ENCODE assay signal across 27 cellular contexts in the genomic region with DNA sequence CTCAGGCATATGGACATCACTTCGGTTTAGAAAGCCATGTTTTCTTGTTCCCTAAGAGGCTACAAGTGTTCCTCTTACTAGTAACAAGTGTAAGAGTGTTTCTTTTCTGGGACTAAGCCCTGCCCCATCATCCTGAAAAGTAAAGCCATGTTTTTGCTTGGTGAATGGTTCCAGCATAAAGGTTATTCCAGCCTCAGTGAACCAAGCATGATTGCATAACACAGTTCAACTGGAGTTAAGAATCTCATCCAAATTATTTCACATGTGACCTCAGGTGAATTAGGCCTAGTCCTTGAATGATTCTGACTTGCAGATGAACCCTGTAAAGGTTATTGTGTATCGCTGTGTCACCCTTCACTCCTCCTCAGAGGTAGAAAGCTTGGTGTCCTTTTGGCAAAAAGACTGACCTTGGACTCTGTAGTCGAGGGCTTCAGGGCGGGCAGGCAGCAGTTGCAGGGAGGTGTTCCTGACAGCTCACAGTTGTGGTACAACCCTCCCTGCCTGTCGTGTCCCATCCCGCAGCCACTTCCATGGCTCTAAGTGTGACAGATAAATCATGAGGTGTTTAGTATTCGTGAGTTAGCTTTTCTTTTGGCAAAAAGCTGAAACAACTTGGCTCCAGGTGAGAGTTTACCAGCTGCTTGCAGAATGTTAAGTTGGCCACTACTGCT.
"Had no signal": no experiment of that assay in that cellular context is flagged by ENCODE, and none has a peak within 500 bp of the region (broad histone marks: within the 10 kb centered on the region; RNA-seq: fewer than 3 reads in every experiment).

No MANE protein-coding gene starts in this region.

- H3K4me1 Mint-ChIP-seq: immature natural killer cell; stimulated activated naive B cell treated with anti-CD40 and anti-IgM and Interleukin-4, amounts not matched to agents 10 μg/mL and 1 μg/mL and 100 μg/mL, for 72 hours had no signal

- H3K27ac Mint-ChIP-seq: activated naive CD8-positive, alpha-beta T cell; activated T-cell treated with anti-CD3 and anti-CD28 coated beads, Interleukin-2, amount 50 U/mL, for 72 hours; immature natural killer cell; stimulated activated naive B cell treated with anti-CD40 and anti-IgM and Interleukin-4, amounts not matched to agents 10 μg/mL and 1 μg/mL and 100 μg/mL, for 72 hours; T-helper 2 cell treated with Interferon-gamma antibody and Interleukin-4, amounts not matched to agents 5 μg/mL and 100 μg/mL, for 36 hours had no signal

- H3K27me3 ChIP-seq: body of pancreas, cardiac muscle cell, dorsolateral prefrontal cortex, gastroesophageal sphincter, pancreas, stomach, tibial artery, upper lobe of right lung had no signal

- ATAC-seq: activated T-cell treated with anti-CD3 and anti-CD28 coated beads, Interleukin-2, amount 50 U/mL, for 72 hours; body of pancreas; gastroesophageal sphincter; pancreas; stimulated activated naive B cell treated with anti-CD40 and anti-IgM and Interleukin-4, amounts not matched to agents 10 μg/mL and 1 μg/mL and 100 μg/mL, for 72 hours; upper lobe of right lung had no signal

- H3K4me1 ChIP-seq: body of pancreas, gastroesophageal sphincter, pancreas, prostate gland, stomach, tibial artery, upper lobe of right lung had no signal

- H3K9me3 Mint-ChIP-seq: activated T-cell treated with anti-CD3 and anti-CD28 coated beads, Interleukin-2, amount 50 U/mL, for 72 hours; nephron; stimulated activated naive B cell treated with anti-CD40 and anti-IgM and Interleukin-4, amounts not matched to agents 10 μg/mL and 1 μg/mL and 100 μg/mL, for 72 hours; T-helper 2 cell treated with Interferon-gamma antibody and Interleukin-4, amounts not matched to agents 5 μg/mL and 100 μg/mL, for 36 hours had no signal

- H3K27ac ChIP-seq: body of pancreas, cardiac muscle cell, coronary artery, dorsolateral prefrontal cortex, gastroesophageal sphincter, pancreas, prostate gland, stomach, tibial artery, upper lobe of right lung had no signal

- H3K27me3 Mint-ChIP-seq: activated naive CD8-positive, alpha-beta T cell had no signal

- H3K36me3 Mint-ChIP-seq: activated naive CD8-positive, alpha-beta T cell; immature natural killer cell; stimulated activated naive B cell treated with anti-CD40 and anti-IgM and Interleukin-4, amounts not matched to agents 10 μg/mL and 1 μg/mL and 100 μg/mL, for 72 hours had no signal

- FAIRE-seq: kidney, pancreas had no signal

- H3K36me3 ChIP-seq: cardiac muscle cell, gastroesophageal sphincter, pancreas, prostate gland, stomach, tibial artery, upper lobe of right lung had no signal

- H3K4me3 ChIP-seq: body of pancreas, cardiac muscle cell, coronary artery, dorsolateral prefrontal cortex, gastroesophageal sphincter, pancreas, prostate gland, stomach, tibial artery, upper lobe of right lung had no signal

- H3K4me3 Mint-ChIP-seq: activated naive CD8-positive, alpha-beta T cell; activated T-cell treated with anti-CD3 and anti-CD28 coated beads, Interleukin-2, amount 50 U/mL, for 72 hours; immature natural killer cell; stimulated activated naive B cell treated with anti-CD40 and anti-IgM and Interleukin-4, amounts not matched to agents 10 μg/mL and 1 μg/mL and 100 μg/mL, for 72 hours; T-helper 2 cell treated with Interferon-gamma antibody and Interleukin-4, amounts not matched to agents 5 μg/mL and 100 μg/mL, for 36 hours had no signal

- DNase-seq: activated CD4-positive, alpha-beta T cell treated with anti-CD3 and anti-CD28 coated beads for 4 hours; activated CD4-positive, alpha-beta T cell treated with anti-CD3 and anti-CD28 coated beads, Interleukin-2, amount 50 U/mL, for 4 hours; activated effector memory CD4-positive, alpha-beta T cell treated with Interleukin-2 at 50 U/mL for 16 hours; activated naive CD4-positive, alpha-beta T cell treated with Interleukin-2 at 50 U/mL for 16 hours; activated T-cell treated with anti-CD3 and anti-CD28 coated beads for 4 hours; activated T-cell treated with anti-CD3 and anti-CD28 coated beads, Interleukin-2, amount 50 U/mL, for 72 hours; aorta; body of pancreas; dorsolateral prefrontal cortex; effector memory CD4-positive, alpha-beta T cell; erythroblast; immature natural killer cell; kidney; mammary epithelial cell; pancreas; stimulated activated naive B cell treated with anti-CD40 and anti-IgM and Interleukin-4, amounts not matched to agents 10 μg/mL and 1 μg/mL and 100 μg/mL, for 72 hours; stomach; T-helper 1 cell; tibial artery; upper lobe of right lung had no signal

- H3K9me3 ChIP-seq: body of pancreas, gastroesophageal sphincter, pancreas, prostate gland, stomach, tibial artery, upper lobe of right lung had no signal
